ENCODE assay signal across 8 cellular contexts in genomic region chr10:20768849-20769248, GRCh38.
A peak's percentile ranks its signal among the peaks of the same experiment; 100 is the strongest.
DNase-seq lines count a peak whose midpoint lies in the region; ATAC-seq and TF ChIP-seq lines count a peak whose summit lies in the region.

No MANE protein-coding gene starts in this region.

- peak; percentile 16; the same call in 1 of the 2 replicates for TF ChIP-seq CTCF in Panc1 (IDR thresholded peaks at IDR 0.05)
- TF ChIP-seq CTCF in fibroblast of the aortic adventitia (IDR thresholded peaks at IDR 0.05; ENCODE audit: insufficient read depth, low read length) = no peak
- TF ChIP-seq CTCF in retinal pigment epithelial cell (conservative IDR thresholded peaks at IDR 0.05; ENCODE audit: low read depth, low read length) = peak; percentile 38

- no peaks in the 10 kb centered on the region for H3K27me3 ChIP-seq in Panc1 (ENCODE audit: control insufficient read depth, insufficient read depth, low read length)

- CTCF ChIA-PET in Panc1 (lab: Charles Lee) = interaction anchor here (0.6 kb wide), 1 partner anchor 938 kb away, joined by 3 read pairs; no protein-coding TSS in a partner anchor

- BruUV-seq in Panc1 (replicated peaks; lab: Mats Ljungman, UMichigan) = no TSS peak

- in situ Hi-C loops in Panc1 (cut with HindIII; ENCODE audit: low pct_unique_long_range_greater_than_20kb, low sequenced_read_pairs) = no loop called here

- H3K4me1 ChIP-seq in Panc1 (ENCODE audit: control insufficient read depth, insufficient read depth, low read length) = no peaks in the 10 kb centered on the region

- H3K4me3 ChIP-seq in Panc1 (ENCODE audit: low read depth in 2 of 2, low read length in 2 of 2) (no peak overlapping the region), fibroblast of the aortic adventitia (ENCODE audit: low read depth, low read length) (no peak overlapping the region), retinal pigment epithelial cell (ENCODE audit: low read length) (no peak overlapping the region)

- no peak overlapping the region for H3K27ac ChIP-seq in Panc1 (ENCODE audit: low read length)

- no peak for ATAC-seq in Panc1
- no peak for ATAC-seq in GM19455 (IDR thresholded peaks at IDR 0.05; ENCODE audit: unreplicated experiment)

- intact Hi-C loops in Panc1 (cut with micrococcal nuclease; ENCODE audit: unreplicated experiment) = loop anchor here (5.0 kb wide), 1 partner anchor 952 kb away; the partner anchor contains the start of gene PLXDC2

- peak; percentile 0 for DNase-seq in NCI-H1105 treated with DMSO at 0.1 percent for 48 hours (lab: John Stamatoyannopoulos, UW)
- DNase-seq in NCI-H1105 (lab: John Stamatoyannopoulos, UW) = no peak
- no peak for DNase-seq in Panc1 (ENCODE audit: low read depth, low spot score)
- DNase-seq in fibroblast of the aortic adventitia (ENCODE audit: low read depth) = peak; percentile 11
- DNase-seq in retinal pigment epithelial cell (ENCODE audit: low read depth) = no peak
- no peak for DNase-seq in UCSD-AML1 (lab: John Stamatoyannopoulos, UW; ENCODE audit: unreplicated experiment)
- DNase-seq in stimulated activated CD4-positive, alpha-beta T cell treated with anti-CD3 and anti-CD28 coated beads, Interleukin-4, amount 100 ng/mL, for 4 hours = no peak

- no peaks in the 10 kb centered on the region for H3K9me3 ChIP-seq in Panc1 (ENCODE audit: control insufficient read depth, insufficient read depth, low read depth, low read length)

- no peaks in the 10 kb centered on the region for H3K36me3 ChIP-seq in Panc1 (ENCODE audit: control insufficient read depth, insufficient read depth, low read length)

- POLR2A ChIA-PET in Panc1 (lab: Charles Lee) = interaction anchor here (0.6 kb wide), 1 partner anchor 212 kb away, joined by 4 read pairs; no protein-coding TSS in a partner anchor

Comparison
In these comparisons a context has a peak if more than half of its experiments do, and no peak if none do; other contexts are left out.
1. DNase-seq: peak in NCI-H1105 treated with DMSO at 0.1 percent for 48 hours (single experiment) and fibroblast of the aortic adventitia (single experiment); none in NCI-H1105 (single experiment), Panc1 (single experiment), retinal pigment epithelial cell (single experiment), UCSD-AML1 (single experiment) and stimulated activated CD4-positive, alpha-beta T cell treated with anti-CD3 and anti-CD28 coated beads, Interleukin-4, amount 100 ng/mL, for 4 hours (0 of 2).